In the genomic region with DNA sequence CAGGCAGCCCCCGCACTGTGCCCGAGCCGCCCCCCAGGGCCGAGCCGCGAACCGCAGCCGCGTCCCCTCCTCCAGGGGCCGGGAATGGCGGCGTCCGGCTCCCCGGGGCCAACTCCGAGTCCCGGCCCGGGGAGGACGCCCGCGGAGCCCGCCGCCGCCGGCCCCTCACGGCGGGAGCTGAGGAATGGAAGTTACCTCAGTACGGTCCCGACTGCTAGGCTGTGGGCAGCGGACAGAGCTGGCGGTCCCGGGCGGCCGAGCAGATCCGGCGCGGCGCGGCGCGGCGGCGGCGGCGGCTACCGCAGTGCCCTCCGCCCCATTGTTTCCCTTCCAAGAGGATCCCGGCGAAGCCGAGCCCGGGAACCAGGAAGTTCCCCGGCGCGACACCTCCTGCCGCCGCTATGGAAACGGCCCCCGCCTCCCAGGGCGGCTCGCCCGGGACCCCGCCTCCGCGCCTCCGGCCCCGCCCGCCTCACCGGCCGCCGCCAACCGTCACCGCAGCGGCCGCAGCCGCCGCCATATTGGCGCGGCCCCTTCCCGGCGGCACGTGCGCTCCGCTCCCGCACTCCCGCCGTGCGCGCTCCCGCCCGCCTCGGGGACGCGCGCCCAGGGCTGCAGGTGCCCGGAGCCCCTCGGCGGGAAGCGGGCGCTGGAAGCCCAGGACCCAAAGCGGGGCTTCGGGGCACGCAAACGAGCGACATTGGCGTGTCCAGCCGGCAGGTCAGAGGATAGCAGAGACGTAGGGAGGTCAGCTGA, we compare ENCODE assay signal across 1 cellular context.
TF ChIP-seq lines count a peak whose summit lies in the region.

A gene (minus strand): TSS at position 403 of the 756 bp plus-strand sequence. CDS start 14,016 bp downstream, outside the sequence.

TF ChIP-seq in SK-N-SH, 30 proteins besides CTCF, POLR2A, EP300 and RAD21 (continued from another document):
- TF ChIP-seq, protein P1, sequence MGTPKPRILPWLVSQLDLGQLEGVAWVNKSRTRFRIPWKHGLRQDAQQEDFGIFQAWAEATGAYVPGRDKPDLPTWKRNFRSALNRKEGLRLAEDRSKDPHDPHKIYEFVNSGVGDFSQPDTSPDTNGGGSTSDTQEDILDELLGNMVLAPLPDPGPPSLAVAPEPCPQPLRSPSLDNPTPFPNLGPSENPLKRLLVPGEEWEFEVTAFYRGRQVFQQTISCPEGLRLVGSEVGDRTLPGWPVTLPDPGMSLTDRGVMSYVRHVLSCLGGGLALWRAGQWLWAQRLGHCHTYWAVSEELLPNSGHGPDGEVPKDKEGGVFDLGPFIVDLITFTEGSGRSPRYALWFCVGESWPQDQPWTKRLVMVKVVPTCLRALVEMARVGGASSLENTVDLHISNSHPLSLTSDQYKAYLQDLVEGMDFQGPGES (IDR thresholded peaks at IDR 0.05; ENCODE audit: low read depth, low read length), result no peak
